In the genomic region with DNA sequence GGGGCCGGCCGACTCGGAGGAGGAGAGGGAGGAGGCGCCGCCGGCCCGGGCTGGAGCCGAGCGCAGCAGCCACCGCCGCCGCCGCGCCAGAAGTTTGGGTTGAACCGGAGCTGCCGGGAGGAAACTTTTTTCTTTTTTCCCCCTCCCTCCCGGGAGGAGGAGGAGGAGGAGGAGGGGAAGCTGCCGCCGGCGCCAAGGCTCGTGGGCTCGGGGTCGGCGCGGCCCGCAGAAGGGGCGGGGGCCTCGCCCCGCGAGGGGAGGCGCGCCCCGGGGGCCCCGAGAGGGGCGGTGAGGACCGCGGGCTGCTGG, we compare ENCODE assay signal across 8 cellular contexts. TPM values are rescaled to one million over a fixed set of nuclear protein-coding genes. Genes with fewer than 3 reads are reported as not detected.
DNase-seq lines count a peak whose midpoint lies in the region; ATAC-seq and TF ChIP-seq lines count a peak whose summit lies in the region.

No MANE protein-coding gene starts in this region.

- POLR2A ChIA-PET in HEK293 (lab: Yijun Ruan, JAX), result interaction anchor here (0.6 to 3.4 kb wide), 14 partner anchors 11 to 262 kb away, joined by 3 to 22 read pairs (median 4); no protein-coding TSS in a partner anchor

- H3K36me3 ChIP-seq in HEK293 (ENCODE audit: control insufficient read depth in 2 of 2, insufficient read depth in 1 of 2, low read length in 2 of 2), result no peaks in the 10 kb centered on the region

- H3K36me3 Mint-ChIP-seq in activated naive CD8-positive, alpha-beta T cell treated with anti-CD3 and anti-CD28 coated beads, Interleukin-2, amount 50 U/mL, for 24 hours (ENCODE audit: low read depth), result peaks cover 2% of the 10 kb centered on the region
- H3K36me3 Mint-ChIP-seq in immature natural killer cell, result no peaks in the 10 kb centered on the region
- H3K36me3 Mint-ChIP-seq in stimulated activated naive B cell treated with anti-CD40 and anti-IgM and Interleukin-4, amounts not matched to agents 10 μg/mL and 1 μg/mL and 100 μg/mL, for 72 hours, result no peaks in the 10 kb centered on the region

- no peak for DNase-seq in activated naive CD8-positive, alpha-beta T cell treated with anti-CD3 and anti-CD28 coated beads, Interleukin-2, amount 50 U/mL, for 24 hours
- no peak for DNase-seq in immature natural killer cell
- no peak for DNase-seq in stimulated activated naive B cell treated with anti-CD40 and anti-IgM and Interleukin-4, amounts not matched to agents 10 μg/mL and 1 μg/mL and 100 μg/mL, for 72 hours
- no peak for DNase-seq in midbrain (lab: John Stamatoyannopoulos, UW)
- no peak for DNase-seq in ACHN
- DNase-seq in activated CD4-positive, alpha-beta T cell treated with anti-CD3 and anti-CD28 coated beads, Interleukin-2, amount 50 U/mL, for 4 hours, result no peak

- no peaks in the 10 kb centered on the region for H3K9me3 Mint-ChIP-seq in activated naive CD8-positive, alpha-beta T cell treated with anti-CD3 and anti-CD28 coated beads, Interleukin-2, amount 50 U/mL, for 24 hours
- H3K9me3 Mint-ChIP-seq in immature natural killer cell, result no peaks in the 10 kb centered on the region
- no peaks in the 10 kb centered on the region for H3K9me3 Mint-ChIP-seq in stimulated activated naive B cell treated with anti-CD40 and anti-IgM and Interleukin-4, amounts not matched to agents 10 μg/mL and 1 μg/mL and 100 μg/mL, for 72 hours

- no peak for TF ChIP-seq CTCF in HEK293 (tag by site-specific recombination; IDR thresholded peaks at IDR 0.05)

- H3K27me3 Mint-ChIP-seq in activated naive CD8-positive, alpha-beta T cell treated with anti-CD3 and anti-CD28 coated beads, Interleukin-2, amount 50 U/mL, for 24 hours, result peaks cover 50% of the 10 kb centered on the region
- peaks cover 2 to 15% (median 7%) of the 10 kb centered on the region in 3 donors for H3K27me3 Mint-ChIP-seq in immature natural killer cell (ENCODE audit: low read depth in 3 of 3)
- peaks cover 6 to 21% of the 10 kb centered on the region in 2 donors for H3K27me3 Mint-ChIP-seq in stimulated activated naive B cell treated with anti-CD40 and anti-IgM and Interleukin-4, amounts not matched to agents 10 μg/mL and 1 μg/mL and 100 μg/mL, for 72 hours

- H3K9me3 ChIP-seq in HEK293 (ENCODE audit: control insufficient read depth, insufficient read depth, low read depth, low read length), result no peaks in the 10 kb centered on the region

- peak overlapping the region; percentile 43 for H3K4me3 Mint-ChIP-seq in activated naive CD8-positive, alpha-beta T cell treated with anti-CD3 and anti-CD28 coated beads, Interleukin-2, amount 50 U/mL, for 24 hours
- peak overlapping the region in 4 of 5 donors; percentile 49 to 78 (median 66) for H3K4me3 Mint-ChIP-seq in immature natural killer cell
- H3K4me3 Mint-ChIP-seq in stimulated activated naive B cell treated with anti-CD40 and anti-IgM and Interleukin-4, amounts not matched to agents 10 μg/mL and 1 μg/mL and 100 μg/mL, for 72 hours, result peak overlapping the region; percentile 79 to 87

- H3K4me1 ChIP-seq in HEK293 (ENCODE audit: control insufficient read depth, insufficient read depth, low read length), result peaks cover 25% of the 10 kb centered on the region

- in situ Hi-C loops in ACHN (cut with HindIII; ENCODE audit: low pct_ligation_motif_present, low pct_unique_long_range_greater_than_20kb, low sequenced_read_pairs), result no loop called here

- peak overlapping the region; percentile 93 for H3K27ac ChIP-seq in HEK293 (ENCODE audit: extremely low read depth, low read depth, low read length)

- H3K4me1 Mint-ChIP-seq in activated naive CD8-positive, alpha-beta T cell treated with anti-CD3 and anti-CD28 coated beads, Interleukin-2, amount 50 U/mL, for 24 hours, result peaks cover 43% of the 10 kb centered on the region
- H3K4me1 Mint-ChIP-seq in immature natural killer cell, result peaks cover 41 to 59% of the 10 kb centered on the region in 2 donors
- H3K4me1 Mint-ChIP-seq in stimulated activated naive B cell treated with anti-CD40 and anti-IgM and Interleukin-4, amounts not matched to agents 10 μg/mL and 1 μg/mL and 100 μg/mL, for 72 hours, result peaks cover 40 to 49% of the 10 kb centered on the region in 2 donors

- ATAC-seq in activated naive CD8-positive, alpha-beta T cell treated with anti-CD3 and anti-CD28 coated beads, Interleukin-2, amount 50 U/mL, for 24 hours, result no peak
- ATAC-seq in stimulated activated naive B cell treated with anti-CD40 and anti-IgM and Interleukin-4, amounts not matched to agents 10 μg/mL and 1 μg/mL and 100 μg/mL, for 72 hours (replicated peaks), result no peak
- no peak for ATAC-seq in HG02981 (IDR thresholded peaks at IDR 0.05; ENCODE audit: unreplicated experiment)

- H3K27ac Mint-ChIP-seq in activated naive CD8-positive, alpha-beta T cell treated with anti-CD3 and anti-CD28 coated beads, Interleukin-2, amount 50 U/mL, for 24 hours, result no peak overlapping the region
- H3K27ac Mint-ChIP-seq in immature natural killer cell, result no peak overlapping the region
- H3K27ac Mint-ChIP-seq in stimulated activated naive B cell treated with anti-CD40 and anti-IgM and Interleukin-4, amounts not matched to agents 10 μg/mL and 1 μg/mL and 100 μg/mL, for 72 hours, result no peak overlapping the region

- CTCF ChIA-PET in HEK293 (lab: Yijun Ruan, JAX), result interaction anchor here (0.6 to 2.0 kb wide), 2 partner anchors 16 to 285 kb away, joined by 3 to 8 read pairs; no protein-coding TSS in a partner anchor

- H3K4me3 ChIP-seq in HEK293 (ENCODE audit: low read depth, low read length), result peak overlapping the region; percentile 95

TF ChIP-seq in HEK293, 187 proteins besides CTCF, POLR2A, EP300 and RAD21:
- TF ChIP-seq ZNF513 (tag by site-specific recombination; IDR thresholded peaks at IDR 0.05) (peak; percentile 64; the same call in 1 of the 2 replicates), ZNF692 (tag by site-specific recombination; IDR thresholded peaks at IDR 0.05) (no peak), ZNF660 (tag by site-specific recombination; IDR thresholded peaks at IDR 0.05) (0 out of 2 replicates have a peak, but pooled peaks have one; percentile 8)

RNA-seq across cellular contexts. Expression of gene CRIM1, which starts 0.3 kb away (rescaled TPM):
- 1 to 10 TPM; 1.9 to 3.3 (median 3.0) TPM for polyA plus RNA-seq in immature natural killer cell
